18 cellular contexts compared by ENCODE assay signal in genomic region chr10:122190151-122190550, GRCh38.
"Had no signal": no experiment of that assay in that cellular context is flagged by ENCODE, and none has a peak within 500 bp of the region (broad histone marks: within the 10 kb centered on the region; RNA-seq: fewer than 3 reads in every experiment).

No MANE protein-coding gene starts in this region.

- ATAC-seq: activated CD8-positive, alpha-beta memory T cell treated with anti-CD3 and anti-CD28 coated beads, Interleukin-2, amount 10 ng/mL, durations not matched to agents 7 days and 5 days; heart left ventricle; right lobe of liver had no signal

- H3K4me3 Mint-ChIP-seq: activated CD8-positive, alpha-beta memory T cell treated with anti-CD3 and anti-CD28 coated beads, Interleukin-2, amount 10 ng/mL, durations not matched to agents 7 days and 5 days; activated naive CD8-positive, alpha-beta T cell; activated T-cell treated with anti-CD3 and anti-CD28 coated beads, Interleukin-2, amount 50 U/mL, for 24 hours; stimulated activated naive CD8-positive, alpha-beta T cell treated with anti-CD3 and anti-CD28 coated beads, Interleukin-15, Interleukin-2, amounts not matched to agents 100 ng/mL and 50 ng/mL, for 24 hours had no signal

- H3K9me3 Mint-ChIP-seq: activated T-cell treated with anti-CD3 and anti-CD28 coated beads, Interleukin-2, amount 50 U/mL, for 24 hours; stimulated activated naive CD8-positive, alpha-beta T cell treated with anti-CD3 and anti-CD28 coated beads, Interleukin-15, Interleukin-2, amounts not matched to agents 100 ng/mL and 50 ng/mL, for 24 hours had no signal

- H3K36me3 ChIP-seq: brain microvascular endothelial cell, right lobe of liver had no signal

- H3K27me3 ChIP-seq: brain microvascular endothelial cell, heart left ventricle, right lobe of liver, testis had no signal

- H3K4me1 Mint-ChIP-seq: activated CD8-positive, alpha-beta memory T cell treated with anti-CD3 and anti-CD28 coated beads, Interleukin-2, amount 10 ng/mL, durations not matched to agents 7 days and 5 days had no signal

- H3K36me3 Mint-ChIP-seq: activated CD8-positive, alpha-beta memory T cell treated with anti-CD3 and anti-CD28 coated beads, Interleukin-2, amount 10 ng/mL, durations not matched to agents 7 days and 5 days; activated naive CD8-positive, alpha-beta T cell had no signal

- H3K4me1 ChIP-seq: testis had no signal

- H3K9me3 ChIP-seq: heart left ventricle, left ventricle myocardium inferior, right lobe of liver, testis had no signal

- H3K27ac Mint-ChIP-seq: activated CD8-positive, alpha-beta memory T cell treated with anti-CD3 and anti-CD28 coated beads, Interleukin-2, amount 10 ng/mL, durations not matched to agents 7 days and 5 days; activated naive CD8-positive, alpha-beta T cell; activated T-cell treated with anti-CD3 and anti-CD28 coated beads, Interleukin-2, amount 50 U/mL, for 24 hours; stimulated activated naive CD8-positive, alpha-beta T cell treated with anti-CD3 and anti-CD28 coated beads, Interleukin-15, Interleukin-2, amounts not matched to agents 100 ng/mL and 50 ng/mL, for 24 hours had no signal

- H3K27ac ChIP-seq: brain microvascular endothelial cell, right lobe of liver, testis had no signal

- H3K4me3 ChIP-seq: heart left ventricle, left ventricle myocardium inferior, right lobe of liver, testis had no signal

- H3K27me3 Mint-ChIP-seq: activated naive CD8-positive, alpha-beta T cell; activated T-cell treated with anti-CD3 and anti-CD28 coated beads, Interleukin-2, amount 50 U/mL, for 24 hours had no signal

- DNase-seq: activated CD4-positive, alpha-beta T cell treated with anti-CD3 and anti-CD28 coated beads, Interleukin-2, amount 50 U/mL, for 4 hours; activated CD4-positive, CD25-positive, alpha-beta regulatory T cell treated with anti-CD3 and anti-CD28 coated beads, Interleukin-2, amount 50 U/mL, for 72 hours; activated CD8-positive, alpha-beta memory T cell treated with anti-CD3 and anti-CD28 coated beads, Interleukin-2, amount 10 ng/mL, durations not matched to agents 7 days and 5 days; activated effector memory CD4-positive, alpha-beta T cell treated with anti-CD3 and anti-CD28 coated beads, Interleukin-2, amount 50 U/mL, for 16 hours; activated T-cell treated with anti-CD3 and anti-CD28 coated beads, Interleukin-2, amount 50 U/mL, for 24 hours; amygdala; brain microvascular endothelial cell; dermis blood vessel endothelial cell; heart left ventricle; left ventricle myocardium inferior; mesendoderm; right lobe of liver; stimulated activated CD4-positive, alpha-beta T cell treated with anti-CD3 and anti-CD28 coated beads, Interleukin-2, amount 100 ng/mL, for 48 hours; stimulated activated CD8-positive, alpha-beta memory T cell treated with anti-CD3 and anti-CD28 coated beads, Interleukin-4, amount 100 ng/mL, for 48 hours; T-helper 2 cell; testis had no signal
